Comparison of ENCODE assay signal across 9 cellular contexts in the genomic region with DNA sequence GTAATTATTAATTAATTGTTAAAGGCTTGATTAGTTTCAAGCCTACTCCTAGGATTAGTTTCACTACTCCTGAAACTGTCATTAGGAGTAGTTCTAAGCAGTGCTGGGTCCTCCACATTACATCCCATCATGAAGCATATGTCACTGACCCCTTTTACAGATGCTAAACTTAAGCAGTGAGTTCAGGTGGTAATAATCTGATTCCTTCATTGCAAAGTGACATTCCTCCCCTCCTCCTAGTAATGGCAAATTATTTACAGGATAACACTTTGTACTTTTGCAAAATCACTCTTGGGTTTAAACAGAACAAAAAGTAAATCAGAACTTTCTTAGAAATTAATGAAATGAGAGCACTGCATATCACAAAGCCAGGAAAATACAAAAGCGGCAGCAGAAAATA. TPM values are rescaled to one million over a fixed set of nuclear protein-coding genes. Genes with fewer than 3 reads are reported as not detected.
"Had no signal": no experiment of that assay in that cellular context is flagged by ENCODE, and none has a peak within 500 bp of the region (broad histone marks: within the 10 kb centered on the region; RNA-seq: fewer than 3 reads in every experiment).

No MANE protein-coding gene starts in this region.

- H3K27ac ChIP-seq: KMS-11 had no signal

- DNase-seq: GOT3, H9, HCEC 1CT, Karpas-422, KBM-7 had no signal

- FAIRE-seq: HTR-8/SVneo had no signal

- H3K9ac ChIP-seq: KMS-11 had no signal

- H3K4me2 ChIP-seq: KMS-11 had no signal

RNA-seq across cellular contexts. Expression of a gene that starts 52.4 kb away (rescaled TPM):
- total RNA-seq: H4 had no signal
- polyA plus RNA-seq: IgD-negative memory B cell had no signal
